8 cellular contexts compared by ENCODE assay signal in the genomic region with DNA sequence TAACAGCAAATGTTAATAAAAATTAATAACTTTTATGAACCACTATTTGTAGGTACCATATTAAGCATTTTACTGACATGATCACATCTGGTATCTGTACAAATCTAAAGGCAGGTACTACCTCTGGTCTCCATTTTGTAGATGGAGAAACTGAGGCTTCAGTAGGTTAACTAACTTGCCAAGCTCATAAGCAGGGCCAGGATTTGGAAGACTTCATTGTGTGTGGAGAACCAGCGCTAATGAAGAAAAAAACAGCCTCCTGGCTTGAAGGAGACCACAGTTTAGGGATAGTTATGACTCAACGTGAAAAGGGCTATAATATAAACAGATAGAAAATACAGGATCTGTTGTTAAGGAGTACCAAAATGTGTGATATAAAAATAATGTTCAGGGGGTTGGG. TPM values are rescaled to one million over a fixed set of nuclear protein-coding genes. Genes with fewer than 3 reads are reported as not detected.
DNase-seq lines count a peak whose midpoint lies in the region; ATAC-seq and TF ChIP-seq lines count a peak whose summit lies in the region.

No MANE protein-coding gene starts in this region.

- peak overlapping the region in 2 of 3 donors; percentile 50 to 98 for H3K27ac Mint-ChIP-seq in CD4-positive, CD25-positive, alpha-beta regulatory T cell
- peak overlapping the region; percentile 67 to 93 (median 84) for H3K27ac Mint-ChIP-seq in nephron

- no peaks in the 10 kb centered on the region for H3K27me3 Mint-ChIP-seq in CD4-positive, CD25-positive, alpha-beta regulatory T cell
- no peaks in the 10 kb centered on the region for H3K27me3 Mint-ChIP-seq in nephron (ENCODE audit: low read depth)

- H3K4me1 ChIP-seq in CD4-positive, CD25-positive, alpha-beta regulatory T cell (ENCODE audit: control insufficient read depth, insufficient read depth, low read length, poor library complexity, severe bottlenecking): peaks cover 26% of the 10 kb centered on the region

- H3K9me3 ChIP-seq in CD4-positive, CD25-positive, alpha-beta regulatory T cell (ENCODE audit: control insufficient read depth in 2 of 2, low read length in 2 of 2): no peaks in the 10 kb centered on the region

- H3K36me3 ChIP-seq in CD4-positive, CD25-positive, alpha-beta regulatory T cell (ENCODE audit: control insufficient read depth, insufficient read depth, low read length): peaks cover 16% of the 10 kb centered on the region

- no peak for TF ChIP-seq CTCF in LNCaP clone FGC (IDR thresholded peaks at IDR 0.05; ENCODE audit: control insufficient read depth, extremely low read depth, insufficient read depth)
- no peak for TF ChIP-seq CTCF in dorsolateral prefrontal cortex (IDR thresholded peaks at IDR 0.05 in 54 of 56, conservative IDR thresholded peaks at IDR 0.05 in 2 of 56; ENCODE audit: low read depth in 1 of 56, partially characterized antibody in 56 of 56)
- TF ChIP-seq CTCF in nephron (IDR thresholded peaks at IDR 0.05; ENCODE audit: unreplicated experiment in 3 of 3): no peak

- no peaks in the 10 kb centered on the region for H3K9me3 Mint-ChIP-seq in CD4-positive, CD25-positive, alpha-beta regulatory T cell
- no peaks in the 10 kb centered on the region for H3K9me3 Mint-ChIP-seq in nephron

- H3K4me1 Mint-ChIP-seq in CD4-positive, CD25-positive, alpha-beta regulatory T cell: peaks cover 16 to 57% (median 31%) of the 10 kb centered on the region in 4 donors
- H3K4me1 Mint-ChIP-seq in nephron: peaks cover 9% of the 10 kb centered on the region

- no peaks in the 10 kb centered on the region for H3K27me3 ChIP-seq in CD4-positive, CD25-positive, alpha-beta regulatory T cell (ENCODE audit: control insufficient read depth, insufficient read depth, low read length)
- H3K27me3 ChIP-seq in dorsolateral prefrontal cortex: no peaks in the 10 kb centered on the region

- peaks cover 21% of the 10 kb centered on the region for H3K36me3 Mint-ChIP-seq in CD4-positive, CD25-positive, alpha-beta regulatory T cell
- peaks cover 14% of the 10 kb centered on the region for H3K36me3 Mint-ChIP-seq in nephron (ENCODE audit: low read depth)

- no peak for ATAC-seq in CD4-positive, CD25-positive, alpha-beta regulatory T cell (ENCODE audit: low read depth in 2 of 2)
- ATAC-seq in GM18861 (IDR thresholded peaks at IDR 0.05; ENCODE audit: unreplicated experiment): no peak
- ATAC-seq in HG03520 (IDR thresholded peaks at IDR 0.05; ENCODE audit: unreplicated experiment): no peak

- peak overlapping the region; percentile 94 for H3K4me3 ChIP-seq in CD4-positive, CD25-positive, alpha-beta regulatory T cell (ENCODE audit: low read depth, low read length)
- H3K4me3 ChIP-seq in LNCaP clone FGC (ENCODE audit: low read depth, low read length) (peak overlapping the region; percentile 82), dorsolateral prefrontal cortex (peak overlapping the region in 46 of 59 donors; percentile 64 to 97 (median 88))

- H3K4me3 Mint-ChIP-seq in CD4-positive, CD25-positive, alpha-beta regulatory T cell: peak overlapping the region; percentile 59 to 99 (median 96)
- H3K4me3 Mint-ChIP-seq in nephron: peak overlapping the region; percentile 86 to 91 (median 90)

- peak in 1 of 3 donors; percentile 6 for DNase-seq in CD4-positive, CD25-positive, alpha-beta regulatory T cell
- DNase-seq in LNCaP clone FGC (ENCODE audit: low read depth) (no peak), dorsolateral prefrontal cortex (no peak), medulla oblongata (ENCODE audit: extremely low spot score) (no peak), hippocampal formation (lab: John Stamatoyannopoulos, UW) (no peak)

- intact Hi-C loops in dorsolateral prefrontal cortex (cut with DNase I): no loop called here

- no peak overlapping the region for H3K27ac ChIP-seq in CD4-positive, CD25-positive, alpha-beta regulatory T cell (ENCODE audit: insufficient read depth, low read length, poor library complexity, severe bottlenecking)
- peak overlapping the region in 1 of 59 donors; percentile 84 for H3K27ac ChIP-seq in dorsolateral prefrontal cortex

RNA-seq across cellular contexts. Expression of a gene that starts 1.0 kb away (rescaled TPM):
- 17.2 TPM for total RNA-seq in CD4-positive, CD25-positive, alpha-beta regulatory T cell
- 10 to 100 TPM; 37.8 to 44.7 (median 40.7) TPM for polyA plus RNA-seq in CD4-positive, CD25-positive, alpha-beta regulatory T cell
- total RNA-seq in dorsolateral prefrontal cortex: 10 to 100 TPM in 20 of 120 experiments, 1 to 10 TPM in 100; 3.9 to 14.1 (median 7.9) TPM

RNA-seq across cellular contexts. Expression of a gene that starts 1.1 kb away (rescaled TPM):
- total RNA-seq in CD4-positive, CD25-positive, alpha-beta regulatory T cell: 3.9 TPM
- 1 to 10 TPM; 2.6 to 5.1 (median 3.8) TPM for polyA plus RNA-seq in CD4-positive, CD25-positive, alpha-beta regulatory T cell
- total RNA-seq in dorsolateral prefrontal cortex: 1 to 10 TPM in 109 of 120 experiments, under 1 TPM in 11; 0.42 to 4.3 (median 2.1) TPM

RNA-seq across cellular contexts. Expression of a gene that starts 57.1 kb away (rescaled TPM):
- 50.7 TPM for total RNA-seq in CD4-positive, CD25-positive, alpha-beta regulatory T cell
- 100 to 1,000 TPM in 3 of 4 donors, 10 to 100 TPM in 1; 94.7 to 168 (median 142) TPM for polyA plus RNA-seq in CD4-positive, CD25-positive, alpha-beta regulatory T cell
- total RNA-seq in dorsolateral prefrontal cortex: 10 to 100 TPM; 28.3 to 74.3 (median 46.9) TPM
